In genomic region chr1:151281225-151281968, GRCh38 we compare ENCODE assay signal across 8 cellular contexts. TPM values are rescaled to one million over a fixed set of nuclear protein-coding genes. Genes with fewer than 3 reads are reported as not detected.
DNase-seq lines count a peak whose midpoint lies in the region; ATAC-seq and TF ChIP-seq lines count a peak whose summit lies in the region.

No MANE protein-coding gene starts in this region.

- H3K9me3 ChIP-seq in PC-9 (ENCODE audit: insufficient read depth, low read depth), result no peaks in the 10 kb centered on the region
- no peaks in the 10 kb centered on the region for H3K9me3 ChIP-seq in esophagus (ENCODE audit: control insufficient read depth in 2 of 2, insufficient read depth in 1 of 2, low read depth in 1 of 2, low read length in 1 of 2)
- H3K9me3 ChIP-seq in mucosa of stomach (ENCODE audit: control insufficient read depth, low read length), result no peaks in the 10 kb centered on the region

- H3K4me3 ChIP-seq in PC-9 (peak overlapping the region; percentile 62), esophagus (ENCODE audit: low read depth in 1 of 2, low read length in 2 of 2) (peak overlapping the region; percentile 69 to 80), mucosa of stomach (ENCODE audit: low read length) (peak overlapping the region; percentile 99)

- peak overlapping the region; percentile 81 for H2AFZ ChIP-seq in PC-9

- peak overlapping the region; percentile 92 for H3K4me3 Mint-ChIP-seq in activated T-cell treated with anti-CD3 and anti-CD28 coated beads, Interleukin-2, amount 50 U/mL, for 4 hours

- in situ Hi-C loops in KBM-7 (cut with MboI; ENCODE audit: low pct_unique_long_range_greater_than_20kb, low sequenced_read_pairs), result no loop called here

- peaks cover 4% of the 10 kb centered on the region; the same call in 1 of the 2 replicates for H4K20me1 ChIP-seq in PC-9 (ENCODE audit: insufficient read depth)

- H3K4me1 ChIP-seq in PC-9 (replicated peaks; ENCODE audit: insufficient read depth) (peaks cover 13% of the 10 kb centered on the region; the same call in 1 of the 2 replicates), esophagus (ENCODE audit: control insufficient read depth in 2 of 2, insufficient read depth in 2 of 2, low read length in 1 of 2) (peaks cover 0 to 10% of the 10 kb centered on the region in 2 donors), mucosa of stomach (ENCODE audit: control insufficient read depth, insufficient read depth, low read length) (peaks cover 20% of the 10 kb centered on the region)

- H3K36me3 Mint-ChIP-seq in activated T-cell treated with anti-CD3 and anti-CD28 coated beads, Interleukin-2, amount 50 U/mL, for 4 hours (ENCODE audit: insufficient read depth), result peaks cover 2% of the 10 kb centered on the region

- 0% methylated on average over 48 of the region's 48 CpGs for WGBS in esophagus, 2 donors

- POLR2A ChIA-PET in PC-9 (lab: Charles Lee; ENCODE audit: unreplicated experiment), result interaction anchor here (0.5 to 1.7 kb wide), 18 partner anchors 19 to 755 kb away, joined by 3 to 31 read pairs (median 4); partner anchors contain the start of genes GOLPH3L, PI4KB, PSMB4 and S100A11

- H3K9me2 ChIP-seq in PC-9 (ENCODE audit: insufficient read depth), result no peaks in the 10 kb centered on the region

- H3K27me3 Mint-ChIP-seq in activated T-cell treated with anti-CD3 and anti-CD28 coated beads, Interleukin-2, amount 50 U/mL, for 4 hours (ENCODE audit: low read depth), result no peaks in the 10 kb centered on the region

- peak; percentile 56; the same call in 1 of the 2 replicates for TF ChIP-seq CTCF in PC-9 (conservative IDR thresholded peaks at IDR 0.05)

- H3K27me3 ChIP-seq in PC-9 (ENCODE audit: insufficient read depth, low read depth) (no peaks in the 10 kb centered on the region), esophagus (ENCODE audit: control insufficient read depth in 1 of 2, insufficient read depth in 2 of 2, low read length in 2 of 2) (no peaks in the 10 kb centered on the region), mucosa of stomach (ENCODE audit: control insufficient read depth, insufficient read depth, low read length) (no peaks in the 10 kb centered on the region)

- H3F3A ChIP-seq in PC-9 (ENCODE audit: insufficient read depth, low read depth), result peaks cover 4% of the 10 kb centered on the region; the same call in 1 of the 2 replicates

- CTCF ChIA-PET in PC-9 (lab: Charles Lee), result interaction anchor here (0.6 to 0.8 kb wide), 2 partner anchors 27 to 711 kb away, joined by 3 read pairs; partner anchors contain the start of gene PSMD4

- H3K79me2 ChIP-seq in PC-9 (ENCODE audit: low read depth), result peaks cover 35% of the 10 kb centered on the region

- no peaks in the 10 kb centered on the region for H3K9me3 Mint-ChIP-seq in activated T-cell treated with anti-CD3 and anti-CD28 coated beads, Interleukin-2, amount 50 U/mL, for 4 hours

- peak; percentile 99 for DNase-seq in DMS114 treated with DMSO at 0.1 percent for 48 hours (lab: John Stamatoyannopoulos, UW; ENCODE audit: unreplicated experiment)
- DNase-seq in KBM-7, result peak; percentile 100
- DNase-seq in PC-9, result peak; percentile 93 to 96
- peak; percentile 96 for DNase-seq in activated T-cell treated with anti-CD3 and anti-CD28 coated beads, Interleukin-2, amount 50 U/mL, for 4 hours
- DNase-seq in stimulated activated CD8-positive, alpha-beta memory T cell treated with anti-CD3 and anti-CD28 coated beads, Interleukin-4, amount 100 ng/mL, for 48 hours, result peak; percentile 99

- H3K4me2 ChIP-seq in PC-9, result peak overlapping the region; percentile 68

- intact Hi-C loops in PC-9 (cut with micrococcal nuclease; ENCODE audit: unreplicated experiment), result loop anchor here (10.0 kb wide), 1 partner anchor 553 kb away; the partner anchor contains the start of genes C2CD4D and RORC

- H3K27ac ChIP-seq in PC-9, result peak overlapping the region; percentile 90
- H3K27ac ChIP-seq in esophagus (ENCODE audit: low read depth in 2 of 2, low read length in 1 of 2), result peak overlapping the region; percentile 100

- H3K36me3 ChIP-seq in PC-9 (ENCODE audit: low read depth) (0 out of 2 replicates have a peak, but pooled peaks cover 4% of the 10 kb centered on the region), esophagus (ENCODE audit: control insufficient read depth in 2 of 2, insufficient read depth in 2 of 2, low read length in 1 of 2) (peaks cover 2 to 3% of the 10 kb centered on the region in 2 donors), mucosa of stomach (ENCODE audit: control insufficient read depth, insufficient read depth, low read length) (peaks cover 1% of the 10 kb centered on the region)

- ATAC-seq in GM21717 (IDR thresholded peaks at IDR 0.05; ENCODE audit: unreplicated experiment), result peak; percentile 34
- ATAC-seq in activated T-cell treated with anti-CD3 and anti-CD28 coated beads, Interleukin-2, amount 50 U/mL, for 4 hours, result peak; percentile 51 to 54

- peaks cover 38% of the 10 kb centered on the region for H3K4me1 Mint-ChIP-seq in activated T-cell treated with anti-CD3 and anti-CD28 coated beads, Interleukin-2, amount 50 U/mL, for 4 hours (ENCODE audit: low read depth)

- H3K9ac ChIP-seq in mucosa of stomach (ENCODE audit: low read length), result peak overlapping the region; percentile 92

- TSS peak; percentile 77 for BruUV-seq in PC-9 (replicated peaks; lab: Mats Ljungman, UMichigan)

RNA-seq across cellular contexts. Expression of gene ZNF687, which starts 0.7 kb away (rescaled TPM):
- total RNA-seq in PC-9 (2021), result 26.6 and 28.7 TPM in 2 replicates
- 10 to 100 TPM; 25.3 to 27.5 (median 25.9) TPM for total RNA-seq in activated T-cell treated with anti-CD3 and anti-CD28 coated beads, Interleukin-2, amount 50 U/mL, for 4 hours
- polyA plus RNA-seq in esophagus, result 10 to 100 TPM in 1 of 2 donors, 1 to 10 TPM in 1; 8.0 to 11.4 TPM

RNA-seq across cellular contexts. Expression of gene PSMD4, which starts 26.9 kb away (rescaled TPM):
- 230 and 255 TPM in 2 replicates for total RNA-seq in PC-9 (2021)
- total RNA-seq in activated T-cell treated with anti-CD3 and anti-CD28 coated beads, Interleukin-2, amount 50 U/mL, for 4 hours, result 100 to 1,000 TPM; 336 to 368 (median 350) TPM
- 100 to 1,000 TPM; 127 to 168 TPM for polyA plus RNA-seq in esophagus

RNA-seq across cellular contexts. Expression of gene PI4KB, which starts 45.8 kb away (rescaled TPM):
- 40.0 and 44.3 TPM in 2 replicates for total RNA-seq in PC-9 (2021)
- 10 to 100 TPM; 50.9 to 60.2 (median 57.8) TPM for total RNA-seq in activated T-cell treated with anti-CD3 and anti-CD28 coated beads, Interleukin-2, amount 50 U/mL, for 4 hours
- polyA plus RNA-seq in esophagus, result 10 to 100 TPM; 22.3 to 28.6 TPM

Comparison
In these comparisons a context has a peak if more than half of its experiments do, and no peak if none do; other contexts are left out.
1. Peak in every context shown above with its lines: DNase-seq, ATAC-seq, H3K4me3 ChIP-seq and H3K27ac ChIP-seq.